In the genomic region with DNA sequence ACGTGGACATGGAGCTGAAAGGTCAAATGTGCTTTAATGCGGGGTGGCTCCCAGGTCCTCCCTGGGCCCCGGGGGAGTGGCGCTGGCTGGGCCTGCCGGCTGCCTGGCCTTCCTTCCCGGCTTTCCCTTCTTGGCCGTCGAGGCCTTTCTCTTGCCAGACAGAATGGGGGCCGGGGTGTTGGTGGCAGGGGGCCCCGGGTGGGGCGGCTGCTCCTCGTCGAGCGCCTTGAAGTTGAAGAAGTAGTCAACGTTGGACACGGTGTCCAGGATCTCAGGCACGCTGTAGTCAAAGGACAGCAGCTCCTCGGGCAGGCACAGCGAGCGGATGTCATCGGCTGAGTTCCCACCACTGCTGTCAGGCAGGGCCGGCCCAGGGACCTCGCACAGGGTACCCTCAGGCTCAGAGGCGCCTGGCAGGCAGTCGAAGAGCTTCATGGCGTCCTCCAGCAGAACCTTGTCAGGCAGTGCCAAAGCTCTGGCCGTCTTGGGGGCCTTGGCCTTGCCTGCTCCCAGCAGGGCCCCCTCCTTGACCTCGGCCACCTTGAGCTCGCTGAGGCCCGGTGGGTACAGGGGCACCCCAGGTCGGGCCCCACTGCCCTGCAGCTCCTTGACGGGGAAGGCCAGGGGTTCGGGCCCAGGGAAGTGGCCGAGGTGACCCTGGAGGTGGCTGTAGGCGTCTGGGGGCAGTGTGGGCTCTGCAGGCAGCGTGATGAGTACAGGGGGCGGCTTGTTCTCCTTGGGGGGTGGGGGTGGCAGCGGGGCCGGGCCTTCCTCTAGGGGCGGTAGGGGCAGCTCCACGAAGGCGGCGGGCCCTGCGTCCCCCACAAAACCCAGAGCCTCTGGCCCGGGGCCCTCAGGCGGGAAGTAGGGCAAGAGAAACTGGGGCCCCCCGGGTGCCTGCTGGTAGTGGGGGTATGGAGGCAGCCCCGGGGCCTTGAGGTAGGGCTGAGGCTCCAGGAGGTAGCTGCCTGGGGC, we compare ENCODE assay signal across 29 cellular contexts. TPM values are rescaled to one million over a fixed set of nuclear protein-coding genes. Genes with fewer than 3 reads are reported as not detected.
"Had no signal": no experiment of that assay in that cellular context is flagged by ENCODE, and none has a peak within 500 bp of the region (broad histone marks: within the 10 kb centered on the region; RNA-seq: fewer than 3 reads in every experiment).

No MANE protein-coding gene starts in this region.

- ATAC-seq: activated CD4-positive, alpha-beta T cell treated with anti-CD3 and anti-CD28 coated beads for 36 hours; left lobe of liver; sciatic nerve; upper lobe of right lung had no signal

- H3K4me3 ChIP-seq: lung, neural progenitor cell, smooth muscle cell, upper lobe of right lung had no signal

- H3K4me2 ChIP-seq: neural progenitor cell, smooth muscle cell had no signal

- H3K36me3 ChIP-seq: neural progenitor cell had no signal

- FAIRE-seq: kidney had no signal

- H3K27me3 ChIP-seq: neural progenitor cell, upper lobe of right lung had no signal

- H3K27ac ChIP-seq: epithelial cell of prostate, neural progenitor cell, upper lobe of right lung had no signal

- H2AFZ ChIP-seq: neural progenitor cell had no signal

- H3K4me1 ChIP-seq: neural progenitor cell, upper lobe of right lung had no signal

- H3K9ac ChIP-seq: neural progenitor cell had no signal

- DNase-seq: activated B cell treated with CpG ODN at 0.5 μM for 24 hours; activated CD4-positive, alpha-beta T cell treated with anti-CD3 and anti-CD28 coated beads for 36 hours; activated CD4-positive, alpha-beta T cell treated with anti-CD3 and anti-CD28 coated beads, Interleukin-2, amount 50 U/mL, for 4 hours; activated CD8-positive, alpha-beta memory T cell treated with anti-CD3 and anti-CD28 coated beads for 24 hours; activated CD8-positive, alpha-beta memory T cell treated with anti-CD3 and anti-CD28 coated beads, Interleukin-2, amount 50 U/mL, for 4 hours; activated naive CD4-positive, alpha-beta T cell; activated naive CD8-positive, alpha-beta T cell treated with anti-CD3 and anti-CD28 coated beads, Interleukin-2, amount 10 ng/mL, durations not matched to agents 7 days and 5 days; activated T-cell treated with anti-CD3 and anti-CD28 coated beads, Interleukin-2, amount 50 U/mL, for 4 hours; amniotic stem cell; cortex of kidney; kidney; naive thymus-derived CD4-positive, alpha-beta T cell; stimulated activated CD4-positive, alpha-beta T cell treated with anti-CD3 and anti-CD28 coated beads, Interleukin-15, amount 100 ng/mL, for 24 hours; stimulated activated CD8-positive, alpha-beta memory T cell treated with anti-CD3 and anti-CD28 coated beads, Interleukin-4, amount 100 ng/mL, for 48 hours; stimulated activated naive B cell treated with anti-CD40 and anti-IgM and Interleukin-4, amounts not matched to agents 10 μg/mL and 1 μg/mL and 100 μg/mL, for 72 hours; T-cell; upper lobe of right lung had no signal

- H3K9me3 ChIP-seq: upper lobe of right lung had no signal

RNA-seq across cellular contexts. Expression of gene NRTN, which starts 21.6 kb away (rescaled TPM):
- total RNA-seq: cerebellum, fibroblast of villous mesenchyme, omental fat pad, sciatic nerve had no signal

RNA-seq across cellular contexts. Expression of gene FUT6, which starts 56.3 kb away (rescaled TPM):
- total RNA-seq: activated B cell treated with CpG ODN at 0.5 μM for 24 hours; activated CD4-positive, alpha-beta T cell treated with anti-CD3 and anti-CD28 coated beads for 36 hours; activated T-cell treated with anti-CD3 and anti-CD28 coated beads, Interleukin-2, amount 50 U/mL, for 4 hours; activated T-helper 2 cell treated with anti-CD3 and anti-CD28 coated beads, Interferon-gamma antibody, Interleukin-2, Interleukin-4, amounts not matched to agents 10 μg/mL and 5 μg/mL and 100 μg/mL, durations not matched to agents 14 hours and 24 hours and 36 hours; cerebellum; fibroblast of villous mesenchyme; mesenteric fat pad; naive thymus-derived CD4-positive, alpha-beta T cell; posterior vena cava; sciatic nerve; smooth muscle cell had no signal
- polyA plus RNA-seq: naive thymus-derived CD4-positive, alpha-beta T cell; smooth muscle cell had no signal
